ENCODE assay signal across 8 cellular contexts in the genomic region with DNA sequence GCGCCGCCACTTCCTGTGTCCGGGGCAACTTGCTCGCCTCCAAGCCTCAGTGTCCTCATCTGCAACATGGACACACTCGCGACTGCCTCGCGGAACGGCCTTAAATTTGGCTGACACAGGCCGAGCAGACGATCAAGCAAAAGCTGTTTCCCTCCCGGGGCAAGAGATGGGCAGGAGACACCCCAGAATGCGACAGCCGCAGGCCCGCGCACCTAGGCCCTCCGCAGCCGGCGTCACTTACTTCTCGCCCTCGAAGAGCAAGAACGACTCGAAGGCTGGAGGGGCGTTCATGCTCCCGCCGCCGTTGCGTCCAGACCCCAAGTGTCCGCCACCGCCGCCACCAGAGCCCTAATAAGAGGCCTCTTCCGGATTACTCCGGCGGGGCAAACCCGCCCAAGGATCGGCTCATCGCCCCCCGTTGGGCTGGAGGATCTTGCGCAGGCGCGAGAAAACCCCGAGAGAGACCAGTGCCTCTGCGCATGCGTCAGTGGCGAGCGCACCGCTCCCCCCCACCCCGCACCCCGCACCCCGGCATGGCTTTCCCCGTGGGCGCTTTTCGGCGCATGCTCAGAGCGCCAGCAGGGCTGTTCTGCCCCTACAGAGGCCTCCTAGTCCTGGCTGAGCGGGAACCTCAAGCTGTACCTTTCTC. TPM values are rescaled to one million over a fixed set of nuclear protein-coding genes. Genes with fewer than 3 reads are reported as not detected.
DNase-seq lines count a peak whose midpoint lies in the region; ATAC-seq and TF ChIP-seq lines count a peak whose summit lies in the region.
"Not testable (repeated sequence)": the region's sequence is repeated elsewhere in the genome, so short reads cannot be mapped to it uniquely, and the experiment has no call there.

A gene (minus strand): TSS at position 353 of the 649 bp plus-strand sequence. CDS start 62 bp downstream, at position 291.

- TF ChIP-seq CTCF in brain (conservative IDR thresholded peaks at IDR 0.05); left ventricle myocardium inferior (IDR thresholded peaks at IDR 0.05; ENCODE audit: borderline replicate concordance): not testable (repeated sequence)

- ATAC-seq in GM18517 (IDR thresholded peaks at IDR 0.05; ENCODE audit: unreplicated experiment) (peak; percentile 77), GM21737 (IDR thresholded peaks at IDR 0.05; ENCODE audit: unreplicated experiment) (peak; percentile 62), HG03354 (IDR thresholded peaks at IDR 0.05; ENCODE audit: poor library complexity, severe bottlenecking, unreplicated experiment) (peak; percentile 82)

- DNase-seq in ACHN (peak; percentile 89), SJSA1 (ENCODE audit: low read depth in 1 of 2, low spot score in 2 of 2) (peak; percentile 61 to 77), left ventricle myocardium inferior (peak; percentile 81), posterior vena cava (ENCODE audit: low spot score) (peak; percentile 91)

- not testable (repeated sequence) for H3K36me3 ChIP-seq in SJSA1, left ventricle myocardium inferior

- not testable (repeated sequence) for H3K27me3 ChIP-seq in SJSA1 (replicated peaks); left ventricle myocardium inferior (ENCODE audit: low read depth)

- intact Hi-C loops in left ventricle myocardium inferior (cut with micrococcal nuclease); posterior vena cava (cut with DNase I): not testable (repeated sequence)

- not testable (repeated sequence) for H3K9me3 Mint-ChIP-seq in brain

- not testable (repeated sequence) for H3K4me1 ChIP-seq in SJSA1 (replicated peaks); left ventricle myocardium inferior

- not testable (repeated sequence) for H3K4me1 Mint-ChIP-seq in brain

- H3K36me3 Mint-ChIP-seq in brain = not testable (repeated sequence)

- not testable (repeated sequence) for H3K9me3 ChIP-seq in SJSA1 (replicated peaks); left ventricle myocardium inferior (replicated peaks)

- H3K27ac ChIP-seq in SJSA1; left ventricle myocardium inferior (replicated peaks): not testable (repeated sequence)

- H3K4me3 ChIP-seq in SJSA1 = not testable (repeated sequence)
- H3K4me3 ChIP-seq in left ventricle myocardium inferior = peak within 1 kb of the TSS; percentile 65

- in situ Hi-C loops in ACHN (cut with HindIII; ENCODE audit: low pct_ligation_motif_present, low pct_unique_long_range_greater_than_20kb, low sequenced_read_pairs) = not testable (repeated sequence)

- H3K27ac Mint-ChIP-seq in brain = peak within 1 kb of the TSS in 2 of 5 experiments; percentile 75 to 87

- H3K27me3 Mint-ChIP-seq in brain = not testable (repeated sequence)

- peak within 1 kb of the TSS in 3 of 5 experiments; percentile 79 to 84 (median 84) for H3K4me3 Mint-ChIP-seq in brain

RNA-seq across cellular contexts. Expression of the gene that starts here (rescaled TPM):
- total RNA-seq in SJSA1 (2014; rRNA removed; shearing (Covaris generic)) = 1.3 and 1.4 TPM in 2 replicates
- 0.66 TPM for polyA plus RNA-seq in brain (ENCODE audit: insufficient read depth, low read depth, low replicate concordance)
- total RNA-seq in left ventricle myocardium inferior (2.7 TPM), posterior vena cava (1 to 10 TPM; 5.2 to 7.5 TPM)
